10 cellular contexts compared by ENCODE assay signal in genomic region chr21:43360441-43361126, GRCh38.
DNase-seq lines count a peak whose midpoint lies in the region; ATAC-seq and TF ChIP-seq lines count a peak whose summit lies in the region.
"Had no signal": no experiment of that assay in that cellular context is flagged by ENCODE, and none has a peak within 500 bp of the region (broad histone marks: within the 10 kb centered on the region; RNA-seq: fewer than 3 reads in every experiment).

No MANE protein-coding gene starts in this region.

- H3K36me3 ChIP-seq in lower lobe of right lung (no peaks in the 10 kb centered on the region), suprapubic skin (no peaks in the 10 kb centered on the region)

- TF ChIP-seq POLR2A in suprapubic skin (IDR thresholded peaks at IDR 0.05): no peak

- peaks cover 15% of the 10 kb centered on the region for H3K36me3 Mint-ChIP-seq in activated naive CD4-positive, alpha-beta T cell treated with anti-CD3 and anti-CD28 coated beads, Interleukin-2, amount 10 ng/mL, durations not matched to agents 7 days and 5 days
- no peaks in the 10 kb centered on the region for H3K36me3 Mint-ChIP-seq in activated B cell treated with CpG ODN at 0.5 μM for 24 hours (ENCODE audit: low read depth)

- H3K27me3 ChIP-seq in lower lobe of right lung (ENCODE audit: low read depth) (no peaks in the 10 kb centered on the region), suprapubic skin (no peaks in the 10 kb centered on the region)
- H3K27me3 ChIP-seq: testis had no signal

- H3K27ac ChIP-seq in lower lobe of right lung (peak overlapping the region; percentile 80), suprapubic skin (peak overlapping the region; percentile 95)

- no peaks in the 10 kb centered on the region for H3K9me3 ChIP-seq in lower lobe of right lung
- H3K9me3 ChIP-seq in suprapubic skin: no peaks in the 10 kb centered on the region
- H3K9me3 ChIP-seq: testis had no signal

- no peak for DNase-seq in activated naive CD4-positive, alpha-beta T cell treated with anti-CD3 and anti-CD28 coated beads, Interleukin-2, amount 10 ng/mL, durations not matched to agents 7 days and 5 days
- no peak for DNase-seq in activated naive CD4-positive, alpha-beta T cell (lab: John Stamatoyannopoulos, UW)
- DNase-seq in activated B cell treated with CpG ODN at 0.5 μM for 24 hours: no peak
- DNase-seq in lower lobe of right lung: no peak
- no peak for DNase-seq in suprapubic skin (ENCODE audit: low spot score in 2 of 2)
- DNase-seq in NCI-H2227 treated with DMSO at 0.1 percent for 48 hours (lab: John Stamatoyannopoulos, UW): no peak
- DNase-seq in NCI-H2171 (lab: John Stamatoyannopoulos, UW): no peak
- DNase-seq: NCI-H1417 treated with DMSO at 0.1 percent for 48 hours had no signal

- H3K27ac Mint-ChIP-seq in activated naive CD4-positive, alpha-beta T cell treated with anti-CD3 and anti-CD28 coated beads, Interleukin-2, amount 10 ng/mL, durations not matched to agents 7 days and 5 days: peak overlapping the region; percentile 97
- no peak overlapping the region for H3K27ac Mint-ChIP-seq in activated B cell treated with CpG ODN at 0.5 μM for 24 hours

- POLR2A ChIA-PET in activated B cell treated with CpG ODN at 0.5 μM for 24 hours (lab: Charles Lee): no interaction called here

- TF ChIP-seq EP300 in suprapubic skin (IDR thresholded peaks at IDR 0.05): no peak

- peak overlapping the region; percentile 82 for H3K4me3 Mint-ChIP-seq in activated naive CD4-positive, alpha-beta T cell treated with anti-CD3 and anti-CD28 coated beads, Interleukin-2, amount 10 ng/mL, durations not matched to agents 7 days and 5 days
- peak overlapping the region; percentile 3 for H3K4me3 Mint-ChIP-seq in activated B cell treated with CpG ODN at 0.5 μM for 24 hours

- H3K4me1 ChIP-seq in lower lobe of right lung (peaks cover 18% of the 10 kb centered on the region), suprapubic skin (peaks cover 48% of the 10 kb centered on the region)

- 91% methylated on average over 29 of the region's 32 CpGs for WGBS in suprapubic skin

- no peaks in the 10 kb centered on the region for H3K9me3 Mint-ChIP-seq in activated naive CD4-positive, alpha-beta T cell treated with anti-CD3 and anti-CD28 coated beads, Interleukin-2, amount 10 ng/mL, durations not matched to agents 7 days and 5 days
- no peaks in the 10 kb centered on the region for H3K9me3 Mint-ChIP-seq in activated B cell treated with CpG ODN at 0.5 μM for 24 hours

- CTCF ChIA-PET in activated naive CD4-positive, alpha-beta T cell treated with anti-CD3 and anti-CD28 coated beads, Interleukin-2, amount 10 ng/mL, durations not matched to agents 7 days and 5 days (lab: Charles Lee): interaction anchor here (1.5 kb wide), 1 partner anchor 45 kb away, joined by 3 read pairs; no protein-coding TSS in a partner anchor
- CTCF ChIA-PET in activated B cell treated with CpG ODN at 0.5 μM for 24 hours (lab: Charles Lee): no interaction called here

- H3K4me1 Mint-ChIP-seq in activated naive CD4-positive, alpha-beta T cell treated with anti-CD3 and anti-CD28 coated beads, Interleukin-2, amount 10 ng/mL, durations not matched to agents 7 days and 5 days: peaks cover 56% of the 10 kb centered on the region
- H3K4me1 Mint-ChIP-seq in activated B cell treated with CpG ODN at 0.5 μM for 24 hours: peaks cover 61% of the 10 kb centered on the region

- intact Hi-C loops in activated B cell treated with CpG ODN at 0.5 μM for 24 hours (cut with micrococcal nuclease): loop anchor here (1.0 kb wide), 1 partner anchor 7 kb away; no protein-coding TSS in a partner anchor
- intact Hi-C loops in lower lobe of right lung (cut with DNase I): no loop called here

- H3K4me3 ChIP-seq in lower lobe of right lung (no peak overlapping the region), suprapubic skin (no peak overlapping the region)
- H3K4me3 ChIP-seq: testis had no signal

- no peak for TF ChIP-seq CTCF in activated B cell treated with CpG ODN at 0.5 μM for 24 hours (IDR thresholded peaks at IDR 0.05)
- no peak for TF ChIP-seq CTCF in lower lobe of right lung (IDR thresholded peaks at IDR 0.05)
- no peak for TF ChIP-seq CTCF in suprapubic skin (IDR thresholded peaks at IDR 0.05)

- H3K27me3 Mint-ChIP-seq in activated naive CD4-positive, alpha-beta T cell treated with anti-CD3 and anti-CD28 coated beads, Interleukin-2, amount 10 ng/mL, durations not matched to agents 7 days and 5 days: peaks cover 24% of the 10 kb centered on the region
- no peaks in the 10 kb centered on the region for H3K27me3 Mint-ChIP-seq in activated B cell treated with CpG ODN at 0.5 μM for 24 hours

- ATAC-seq in activated B cell treated with CpG ODN at 0.5 μM for 24 hours (ENCODE audit: low read depth): no peak
- no peak for ATAC-seq in lower lobe of right lung
- ATAC-seq in GM21786 (IDR thresholded peaks at IDR 0.05; ENCODE audit: unreplicated experiment): no peak
